In the genomic region with DNA sequence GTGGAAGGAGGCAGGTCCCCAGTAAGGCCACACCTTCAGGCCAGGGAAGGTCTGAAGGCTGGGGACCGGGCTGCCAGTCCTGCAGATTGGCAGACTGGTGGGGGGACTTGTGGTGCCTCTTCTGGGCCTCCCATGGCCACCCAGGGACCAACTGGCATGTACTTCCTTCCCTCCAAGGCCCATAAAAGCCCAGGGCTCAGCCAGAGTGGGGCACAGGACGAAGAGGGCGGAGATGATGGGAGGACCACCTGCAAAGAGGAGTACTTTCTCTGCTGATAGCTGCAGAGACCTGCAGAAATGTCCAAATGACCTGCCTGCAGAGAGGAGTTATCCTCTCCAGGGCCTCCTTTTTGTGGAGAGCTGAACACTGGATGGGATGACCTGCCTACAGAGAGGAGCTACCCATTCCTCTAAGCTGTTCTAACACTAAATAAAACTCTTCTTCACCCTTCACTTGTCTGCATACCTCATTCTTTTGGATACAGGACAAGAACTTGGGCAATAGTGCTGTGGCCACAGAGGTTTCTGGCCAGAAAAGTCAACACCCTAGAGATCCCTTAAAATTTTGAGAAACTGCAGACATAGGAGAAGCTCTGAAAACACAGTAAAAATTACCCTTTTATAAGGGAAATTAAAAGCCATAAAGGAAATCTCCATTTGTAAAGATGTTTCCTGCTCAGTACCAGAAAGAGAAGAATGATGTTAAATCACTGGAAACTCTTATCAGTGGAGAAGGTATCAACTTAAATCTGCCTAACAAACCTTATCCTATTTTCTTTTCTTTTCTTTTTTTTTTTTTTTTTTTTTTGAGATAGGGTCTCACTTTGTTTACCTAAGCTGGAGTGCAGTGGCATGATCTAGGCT, we compare ENCODE assay signal across 1 cellular context.
TF ChIP-seq lines count a peak whose summit lies in the region.

No MANE protein-coding gene starts in this region.

TF ChIP-seq in H1, 55 proteins besides CTCF, POLR2A, EP300 and RAD21:
- no peak for TF ChIP-seq SP1 (IDR thresholded peaks at IDR 0.05; ENCODE audit: low read depth, low read length)
- TF ChIP-seq BCL11A (IDR thresholded peaks at IDR 0.05; ENCODE audit: low read depth in 2 of 2, low read length in 2 of 2): no peak
- TF ChIP-seq CTBP2 (IDR thresholded peaks at IDR 0.05; ENCODE audit: borderline replicate concordance, insufficient read depth, insufficient read length, low read length): peak; percentile 34
TF ChIP-seq in H1: peak in this region for 1.
